In genomic region chr12:55925870-55926737, GRCh38 we compare ENCODE assay signal across 1 cellular context.
TF ChIP-seq lines count a peak whose summit lies in the region.

No MANE protein-coding gene starts in this region.

TF ChIP-seq in K562, 482 proteins besides CTCF, POLR2A, EP300 and RAD21 (continued from another document):
- no peak for TF ChIP-seq RB1 (IDR thresholded peaks at IDR 0.05; ENCODE audit: low read depth)
- TF ChIP-seq NCOR1 (IDR thresholded peaks at IDR 0.05) = no peak
- 0 out of 2 replicates have a peak, but pooled peaks have one; percentile 16 for TF ChIP-seq ZNF175 (CRISPR knock-in tag; IDR thresholded peaks at IDR 0.05; ENCODE audit: low read depth)
- 0 out of 2 replicates have a peak, but pooled peaks have one; percentile 19 for TF ChIP-seq ELF4 (CRISPR knock-in tag; IDR thresholded peaks at IDR 0.05)
- TF ChIP-seq ZNF212 (CRISPR knock-in tag; IDR thresholded peaks at IDR 0.05) = no peak
- peak; percentile 63 for TF ChIP-seq ASH1L (IDR thresholded peaks at IDR 0.05; ENCODE audit: borderline replicate concordance, low read depth, partially characterized antibody)
- no peak for TF ChIP-seq TSHZ1 (CRISPR knock-in tag; IDR thresholded peaks at IDR 0.05)
- no peak for TF ChIP-seq ELF1 (tag; IDR thresholded peaks at IDR 0.05)
- no peak for TF ChIP-seq KAT7 (CRISPR knock-in tag; IDR thresholded peaks at IDR 0.05; ENCODE audit: borderline replicate concordance)
- TF ChIP-seq DDX20 (tag; IDR thresholded peaks at IDR 0.05; ENCODE audit: low read depth) = no peak
- no peak for TF ChIP-seq MECOM (CRISPR knock-in tag; IDR thresholded peaks at IDR 0.05)
- TF ChIP-seq NFIC (IDR thresholded peaks at IDR 0.05) = 0 out of 2 replicates have a peak, but pooled peaks have one; percentile 11
- no peak for TF ChIP-seq ZNF76 (CRISPR knock-in tag; IDR thresholded peaks at IDR 0.05; ENCODE audit: borderline replicate concordance)
- no peak for TF ChIP-seq TARDBP (IDR thresholded peaks at IDR 0.05)
- no peak for TF ChIP-seq BHLHE40 (IDR thresholded peaks at IDR 0.05; ENCODE audit: low read length)
- TF ChIP-seq ID3 (CRISPR knock-in tag; IDR thresholded peaks at IDR 0.05) = no peak
- TF ChIP-seq ID3 (tag; IDR thresholded peaks at IDR 0.05) = no peak
TF ChIP-seq in K562: peak in this region for 26.
